In genomic region chr17:59219992-59220327, GRCh38 we compare ENCODE assay signal across 8 cellular contexts. TPM values are rescaled to one million over a fixed set of nuclear protein-coding genes. Genes with fewer than 3 reads are reported as not detected.
DNase-seq lines count a peak whose midpoint lies in the region; ATAC-seq and TF ChIP-seq lines count a peak whose summit lies in the region.

No MANE protein-coding gene starts in this region.

- in situ Hi-C loops in Panc1 (cut with HindIII; ENCODE audit: low pct_unique_long_range_greater_than_20kb, low sequenced_read_pairs) = no loop called here

- H3K4me1 ChIP-seq in Panc1 (ENCODE audit: control insufficient read depth, insufficient read depth, low read length) = no peaks in the 10 kb centered on the region
- H3K4me1 ChIP-seq in esophagus muscularis mucosa = peaks cover 4 to 12% (median 8%) of the 10 kb centered on the region in 4 donors
- H3K4me1 ChIP-seq in rectal smooth muscle tissue (ENCODE audit: control insufficient read depth, insufficient read depth, low read length) = no peaks in the 10 kb centered on the region

- 40% methylated on average over 7 of the region's 7 CpGs for WGBS in esophagus muscularis mucosa

- no TSS peak for BruUV-seq in Panc1 (replicated peaks; lab: Mats Ljungman, UMichigan)

- TF ChIP-seq POLR2A in esophagus muscularis mucosa (IDR thresholded peaks at IDR 0.05; ENCODE audit: low read depth) = no peak

- no peak overlapping the region for H3K9ac ChIP-seq in rectal smooth muscle tissue (ENCODE audit: low read length)

- H3K27ac ChIP-seq in Panc1 (ENCODE audit: low read length) (peak overlapping the region; percentile 79), esophagus muscularis mucosa (replicated peaks in 1 of 4) (peak overlapping the region in 3 of 4 donors; percentile 77 to 80 (median 79)), rectal smooth muscle tissue (ENCODE audit: low read depth, low read length) (no peak overlapping the region)

- no peak for ATAC-seq in Panc1
- no peak for ATAC-seq in sciatic nerve

- peak overlapping the region; percentile 36 for H3K4me3 ChIP-seq in GM06990 (replicated peaks; ENCODE audit: low read depth, low read length)
- peak overlapping the region; percentile 73 to 94 for H3K4me3 ChIP-seq in Panc1 (ENCODE audit: low read depth in 2 of 2, low read length in 2 of 2)
- H3K4me3 ChIP-seq in esophagus muscularis mucosa = peak overlapping the region; percentile 67 to 92 (median 69)
- H3K4me3 ChIP-seq in rectal smooth muscle tissue (ENCODE audit: low read length) = peak overlapping the region; percentile 71

- no peak for TF ChIP-seq EP300 in esophagus muscularis mucosa (IDR thresholded peaks at IDR 0.05)

- TF ChIP-seq CTCF in GM06990 (IDR thresholded peaks at IDR 0.05; ENCODE audit: insufficient read depth, low read length, poor library complexity, severe bottlenecking) (no peak), Panc1 (IDR thresholded peaks at IDR 0.05) (no peak), esophagus muscularis mucosa (IDR thresholded peaks at IDR 0.05) (no peak)

- CTCF ChIA-PET in Panc1 (lab: Charles Lee) = interaction anchor here (1.0 kb wide), 1 partner anchor 110 kb away, joined by 3 read pairs; no protein-coding TSS in a partner anchor

- H3K36me3 ChIP-seq in GM06990 (ENCODE audit: control insufficient read depth, insufficient read depth, low read length) (no peaks in the 10 kb centered on the region), Panc1 (ENCODE audit: control insufficient read depth, insufficient read depth, low read length) (no peaks in the 10 kb centered on the region; the same call in 1 of the 2 replicates), esophagus muscularis mucosa (peaks cover 0 to 4% (median under 1%) of the 10 kb centered on the region in 4 donors), rectal smooth muscle tissue (ENCODE audit: control insufficient read depth, insufficient read depth, low read length) (no peaks in the 10 kb centered on the region)

- intact Hi-C loops in Panc1 (cut with micrococcal nuclease; ENCODE audit: unreplicated experiment) = no loop called here
- intact Hi-C loops in esophagus muscularis mucosa (cut with DNase I) = loop anchor here (5.0 to 10.0 kb wide), 2 partner anchors 65 to 222 kb away; partner anchors contain the start of genes PRR11 and SKA2
- intact Hi-C loops in sciatic nerve (cut with DNase I) = no loop called here

- POLR2A ChIA-PET in Panc1 (lab: Charles Lee) = no interaction called here

- H3K27me3 ChIP-seq in GM06990 (replicated peaks; ENCODE audit: control insufficient read depth, insufficient read depth, low read length) (no peaks in the 10 kb centered on the region), Panc1 (ENCODE audit: control insufficient read depth, insufficient read depth, low read length) (no peaks in the 10 kb centered on the region), esophagus muscularis mucosa (no peaks in the 10 kb centered on the region), rectal smooth muscle tissue (ENCODE audit: control insufficient read depth, insufficient read depth, low read length) (no peaks in the 10 kb centered on the region)

- H3K9me3 ChIP-seq in Panc1 (ENCODE audit: control insufficient read depth, insufficient read depth, low read depth, low read length) (no peaks in the 10 kb centered on the region), esophagus muscularis mucosa (no peaks in the 10 kb centered on the region)

- DNase-seq in GM06990 (ENCODE audit: extremely low read depth, insufficient read length) (no peak), Panc1 (ENCODE audit: low read depth, low spot score) (no peak), esophagus muscularis mucosa (ENCODE audit: extremely low spot score) (no peak), sciatic nerve (ENCODE audit: low spot score) (no peak), NCI-H187 treated with DMSO at 0.1 percent for 48 hours (lab: John Stamatoyannopoulos, UW) (no peak), NCI-H146 (lab: John Stamatoyannopoulos, UW) (no peak)
- no peak for DNase-seq in activated CD4-positive, alpha-beta T cell treated with anti-CD3 and anti-CD28 coated beads for 1 hour

RNA-seq across cellular contexts. Expression of gene GDPD1, which starts 0.4 kb away (rescaled TPM):
- total RNA-seq in Panc1 (2021; ENCODE audit: unreplicated experiment) (0.26 TPM), esophagus muscularis mucosa (1 to 10 TPM in 2 of 4 donors, under 1 TPM in 2; 0.75 to 2.0 (median 1.00) TPM), sciatic nerve (4.1 TPM)
- 0.97 TPM for polyA plus RNA-seq in Panc1 (2012; ENCODE audit: insufficient read length)

RNA-seq across cellular contexts. Expression of gene SMG8, which starts 10.1 kb away (rescaled TPM):
- 11.9 TPM for total RNA-seq in Panc1 (2021; ENCODE audit: unreplicated experiment)
- polyA plus RNA-seq in Panc1 (2012; ENCODE audit: insufficient read length) = 6.6 TPM
- 10 to 100 TPM in 1 of 4 donors, 1 to 10 TPM in 3; 7.9 to 13.5 (median 9.6) TPM for total RNA-seq in esophagus muscularis mucosa
- 10.8 TPM for total RNA-seq in sciatic nerve
